Comparison of ENCODE assay signal across 14 cellular contexts in the genomic region with DNA sequence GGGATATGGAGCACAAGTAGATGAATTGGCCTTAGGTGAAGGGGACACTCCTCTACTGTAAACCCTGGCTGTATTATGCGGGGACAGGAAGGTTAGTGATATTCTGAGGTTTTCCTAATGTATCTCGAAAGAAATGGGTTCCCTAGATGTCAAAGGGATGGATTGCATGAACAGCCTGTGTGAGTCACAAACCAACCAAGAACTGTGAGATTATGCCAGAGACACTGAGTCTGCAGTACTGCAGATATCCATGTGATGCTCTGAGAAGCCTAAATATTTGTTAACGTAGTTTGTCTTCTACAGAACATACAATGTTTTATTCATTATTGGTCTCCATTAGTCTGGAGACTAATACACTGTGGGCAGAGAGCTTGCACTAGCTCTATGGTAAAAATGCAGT.
A peak's percentile ranks its signal among the peaks of the same experiment; 100 is the strongest.
DNase-seq lines count a peak whose midpoint lies in the region; ATAC-seq and TF ChIP-seq lines count a peak whose summit lies in the region.
"Had no signal": no experiment of that assay in that cellular context is flagged by ENCODE, and none has a peak within 500 bp of the region (broad histone marks: within the 10 kb centered on the region; RNA-seq: fewer than 3 reads in every experiment).

No MANE protein-coding gene starts in this region.

- no peak for TF ChIP-seq POLR2A in breast epithelium (IDR thresholded peaks at IDR 0.05)
- no peak for TF ChIP-seq POLR2A in GM18505 (IDR thresholded peaks at IDR 0.05; ENCODE audit: borderline replicate concordance, extremely low read depth, insufficient read depth, insufficient read length)

- H3K4me1 Mint-ChIP-seq in MCF 10A (ENCODE audit: insufficient read depth, unreplicated experiment), result no peaks in the 10 kb centered on the region
- no peaks in the 10 kb centered on the region for H3K4me1 Mint-ChIP-seq in activated T-cell treated with anti-CD3 and anti-CD28 coated beads, Interleukin-2, amount 50 U/mL, for 72 hours (ENCODE audit: low read depth)

- ATAC-seq in activated T-cell treated with anti-CD3 and anti-CD28 coated beads, Interleukin-2, amount 50 U/mL, for 72 hours (replicated peaks in 1 of 2), result no peak
- no peak for ATAC-seq in GM18505 (IDR thresholded peaks at IDR 0.05; ENCODE audit: unreplicated experiment)
- ATAC-seq: PC-3 had no signal

- no TSS peak for BruUV-seq in MCF 10A (replicated peaks; lab: Mats Ljungman, UMichigan)

- intact Hi-C loops in MCF 10A (cut with micrococcal nuclease) (no loop called here), breast epithelium (cut with DNase I; ENCODE audit: low total_unique reads) (no loop called here)

- TF ChIP-seq CTCF in MCF 10A (IDR thresholded peaks at IDR 0.05; ENCODE audit: unreplicated experiment), result no peak
- TF ChIP-seq CTCF in breast epithelium (IDR thresholded peaks at IDR 0.05), result no peak
- no peak for TF ChIP-seq CTCF in fibroblast of pulmonary artery (IDR thresholded peaks at IDR 0.05; ENCODE audit: low read length, missing control alignments)

- no peak overlapping the region for H3K4me3 Mint-ChIP-seq in MCF 10A (ENCODE audit: unreplicated experiment)
- no peak overlapping the region for H3K4me3 Mint-ChIP-seq in activated T-cell treated with anti-CD3 and anti-CD28 coated beads, Interleukin-2, amount 50 U/mL, for 72 hours

- no peaks in the 10 kb centered on the region for H3K36me3 ChIP-seq in breast epithelium

- peaks cover 20% of the 10 kb centered on the region for H3K9me3 Mint-ChIP-seq in MCF 10A (ENCODE audit: unreplicated experiment)
- H3K9me3 Mint-ChIP-seq in activated T-cell treated with anti-CD3 and anti-CD28 coated beads, Interleukin-2, amount 50 U/mL, for 72 hours, result peaks cover 5 to 8% of the 10 kb centered on the region in 2 donors

- H3K27ac Mint-ChIP-seq in MCF 10A (ENCODE audit: low read depth, unreplicated experiment), result no peak overlapping the region
- no peak overlapping the region for H3K27ac Mint-ChIP-seq in activated T-cell treated with anti-CD3 and anti-CD28 coated beads, Interleukin-2, amount 50 U/mL, for 72 hours

- H3K4me1 ChIP-seq in breast epithelium, result no peaks in the 10 kb centered on the region

- CTCF ChIA-PET in MCF 10A (lab: Yijun Ruan, JAX), result no interaction called here

- H3K9me3 ChIP-seq in breast epithelium, result peaks cover 0 to 5% of the 10 kb centered on the region in 2 donors

- no peak overlapping the region for H3K27ac ChIP-seq in breast epithelium
- H3K27ac ChIP-seq: 22Rv1 had no signal

- peak; percentile 3 for DNase-seq in MCF 10A (ENCODE audit: unreplicated experiment)
- DNase-seq in breast epithelium (ENCODE audit: low spot score in 2 of 2), result no peak
- DNase-seq in amniotic epithelial cell (ENCODE audit: low read depth), result peak; percentile 74
- peak; percentile 17 for DNase-seq in fibroblast of pulmonary artery (ENCODE audit: low read depth)
- no peak for DNase-seq in activated T-cell treated with anti-CD3 and anti-CD28 coated beads, Interleukin-2, amount 50 U/mL, for 72 hours
- no peak for DNase-seq in activated CD4-positive, alpha-beta T cell treated with anti-CD3 and anti-CD28 coated beads for 1 hour
- DNase-seq in C1 segment of cervical spinal cord (lab: John Stamatoyannopoulos, UW), result no peak
- DNase-seq: NCI-H1105, NCI-H1694 treated with DMSO at 0.1 percent for 48 hours, NCI-H446, NCI-H748 treated with DMSO at 0.1 percent for 48 hours, PC-3 had no signal

- H3K36me3 Mint-ChIP-seq in MCF 10A (ENCODE audit: insufficient read depth, unreplicated experiment), result no peaks in the 10 kb centered on the region
- H3K36me3 Mint-ChIP-seq in activated T-cell treated with anti-CD3 and anti-CD28 coated beads, Interleukin-2, amount 50 U/mL, for 72 hours (ENCODE audit: insufficient read depth in 2 of 2), result peaks cover 4 to 16% of the 10 kb centered on the region in 2 donors

- POLR2A ChIA-PET in MCF 10A (lab: Yijun Ruan, JAX), result no interaction called here

- H3K4me3 ChIP-seq in breast epithelium (no peak overlapping the region), fibroblast of pulmonary artery (replicated peaks; ENCODE audit: low read depth, low read length) (no peak overlapping the region)

- H3K27me3 ChIP-seq in breast epithelium, result no peaks in the 10 kb centered on the region

- no peaks in the 10 kb centered on the region for H3K27me3 Mint-ChIP-seq in MCF 10A (ENCODE audit: insufficient read depth, unreplicated experiment)
- H3K27me3 Mint-ChIP-seq in activated T-cell treated with anti-CD3 and anti-CD28 coated beads, Interleukin-2, amount 50 U/mL, for 72 hours (ENCODE audit: low read depth), result no peaks in the 10 kb centered on the region

Comparison
In these comparisons a context has a peak if more than half of its experiments do, and no peak if none do; other contexts are left out.
1. DNase-seq: peak in MCF 10A (single experiment), amniotic epithelial cell (single experiment) and fibroblast of pulmonary artery (single experiment); none in breast epithelium (0 of 2), activated T-cell treated with anti-CD3 and anti-CD28 coated beads, Interleukin-2, amount 50 U/mL, for 72 hours (0 of 2), activated CD4-positive, alpha-beta T cell treated with anti-CD3 and anti-CD28 coated beads for 1 hour (single experiment) and C1 segment of cervical spinal cord (0 of 14).